ENCODE assay signal across 12 cellular contexts in the genomic region with DNA sequence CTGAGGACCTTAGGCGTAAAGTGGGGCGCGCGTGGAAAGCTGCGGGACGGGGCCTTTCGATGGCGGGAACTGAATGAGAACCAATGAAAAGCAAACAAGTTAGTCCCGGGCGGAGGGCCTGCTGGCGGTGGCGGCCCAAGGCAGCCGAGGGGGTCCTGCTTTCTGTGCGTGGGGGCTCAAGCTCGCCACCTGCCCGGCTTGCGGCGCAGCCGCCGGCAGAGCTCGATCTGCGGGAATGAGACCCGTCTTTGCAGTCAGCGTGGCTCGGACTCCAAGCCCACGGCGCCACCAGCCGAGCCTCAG. TPM values are rescaled to one million over a fixed set of nuclear protein-coding genes. Genes with fewer than 3 reads are reported as not detected.
DNase-seq lines count a peak whose midpoint lies in the region; ATAC-seq and TF ChIP-seq lines count a peak whose summit lies in the region.
"Had no signal": no experiment of that assay in that cellular context is flagged by ENCODE, and none has a peak within 500 bp of the region (broad histone marks: within the 10 kb centered on the region; RNA-seq: fewer than 3 reads in every experiment).

No MANE protein-coding gene starts in this region.

- H3K36me3 ChIP-seq in breast epithelium (no peaks in the 10 kb centered on the region), mesodermal cell (ENCODE audit: control insufficient read depth, insufficient read depth, low read length) (no peaks in the 10 kb centered on the region), tibial nerve (no peaks in the 10 kb centered on the region)

- no TSS peak for BruUV-seq in MCF 10A (replicated peaks; lab: Mats Ljungman, UMichigan)

- H3K27me3 ChIP-seq in breast epithelium (peaks cover 0 to 25% of the 10 kb centered on the region in 2 donors), tibial nerve (peaks cover 0 to 26% of the 10 kb centered on the region in 2 donors)

- intact Hi-C loops in breast epithelium (cut with DNase I; ENCODE audit: low total_unique reads) (no loop called here), MCF 10A (cut with micrococcal nuclease) (loop anchor here (5.0 kb wide), 1 partner anchor 472 kb away; no protein-coding TSS in a partner anchor)
- intact Hi-C loops in activated T-helper 1 cell treated with anti-CD3 and anti-CD28 coated beads, Interleukin-12 subunit alpha, Interleukin-12 subunit beta, Interleukin-2, Interleukin-4 antibody, amounts not matched to agents 30 ng/mL and 10 ng/mL and 1 ng/mL, durations not matched to agents 14 hours and 24 hours and 36 hours (cut with micrococcal nuclease) = loop anchor here (5.0 kb wide), 1 partner anchor 482 kb away; no protein-coding TSS in a partner anchor

- H3K4me1 Mint-ChIP-seq in MCF 10A (ENCODE audit: insufficient read depth, unreplicated experiment) = no peaks in the 10 kb centered on the region
- no peaks in the 10 kb centered on the region for H3K4me1 Mint-ChIP-seq in activated T-helper 1 cell treated with anti-CD3 and anti-CD28 coated beads, Interleukin-12 subunit alpha, Interleukin-12 subunit beta, Interleukin-2, Interleukin-4 antibody, amounts not matched to agents 30 ng/mL and 10 ng/mL and 1 ng/mL, durations not matched to agents 14 hours and 24 hours and 36 hours (ENCODE audit: low read depth)

- no peak overlapping the region for H3K27ac Mint-ChIP-seq in MCF 10A (ENCODE audit: low read depth, unreplicated experiment)
- H3K27ac Mint-ChIP-seq in activated T-helper 1 cell treated with anti-CD3 and anti-CD28 coated beads, Interleukin-12 subunit alpha, Interleukin-12 subunit beta, Interleukin-2, Interleukin-4 antibody, amounts not matched to agents 30 ng/mL and 10 ng/mL and 1 ng/mL, durations not matched to agents 14 hours and 24 hours and 36 hours = no peak overlapping the region
- H3K27ac Mint-ChIP-seq: activated T-helper 2 cell treated with anti-CD3 and anti-CD28 coated beads, Interferon-gamma antibody, Interleukin-2, Interleukin-4, amounts not matched to agents 10 μg/mL and 5 μg/mL and 100 μg/mL, durations not matched to agents 14 hours and 24 hours and 36 hours had no signal

- 5 to 6% methylated on average over 28 of the region's 28 CpGs for WGBS in mesodermal cell (ENCODE audit: insufficient coverage in 2 of 2), 2 experiments
- 14 to 41% methylated on average over 21 to 28 of the region's 28 CpGs for WGBS in tibial nerve, 2 donors

- no peak for TF ChIP-seq EP300 in tibial nerve (IDR thresholded peaks at IDR 0.05)

- no peaks in the 10 kb centered on the region for H3K36me3 Mint-ChIP-seq in MCF 10A (ENCODE audit: insufficient read depth, unreplicated experiment)
- H3K36me3 Mint-ChIP-seq in activated T-helper 1 cell treated with anti-CD3 and anti-CD28 coated beads, Interleukin-12 subunit alpha, Interleukin-12 subunit beta, Interleukin-2, Interleukin-4 antibody, amounts not matched to agents 30 ng/mL and 10 ng/mL and 1 ng/mL, durations not matched to agents 14 hours and 24 hours and 36 hours (ENCODE audit: low read depth) = no peaks in the 10 kb centered on the region

- DNase-seq in breast epithelium (ENCODE audit: low spot score in 2 of 2) = no peak
- no peak for DNase-seq in MCF 10A (ENCODE audit: unreplicated experiment)
- DNase-seq in choroid plexus epithelial cell (ENCODE audit: low read depth) = no peak
- no peak for DNase-seq in tibial nerve (ENCODE audit: low spot score in 2 of 2)
- no peak for DNase-seq in islet precursor cell
- no peak for DNase-seq in activated T-helper 1 cell treated with anti-CD3 and anti-CD28 coated beads, Interleukin-12 subunit alpha, Interleukin-12 subunit beta, Interleukin-2, Interleukin-4 antibody, amounts not matched to agents 30 ng/mL and 10 ng/mL and 1 ng/mL, durations not matched to agents 14 hours and 24 hours and 36 hours (ENCODE audit: low spot score)
- DNase-seq: T-helper 1 cell had no signal

- H3K9me3 ChIP-seq in breast epithelium (no peaks in the 10 kb centered on the region), mesodermal cell (ENCODE audit: control insufficient read depth, low read length) (no peaks in the 10 kb centered on the region), tibial nerve (no peaks in the 10 kb centered on the region)

- POLR2A ChIA-PET in MCF 10A (lab: Yijun Ruan, JAX) = no interaction called here

- H3K4me3 ChIP-seq in breast epithelium (peak overlapping the region; percentile 64 to 85 (median 81)), choroid plexus epithelial cell (ENCODE audit: low read depth, low read length) (peak overlapping the region; percentile 58), mesodermal cell (ENCODE audit: extremely low read depth, insufficient read depth, low read length, poor library complexity, severe bottlenecking) (peak overlapping the region; percentile 37), tibial nerve (peak overlapping the region; percentile 45 to 69 (median 56))

- H3K27ac ChIP-seq in breast epithelium (peak overlapping the region; percentile 65 to 84), mesodermal cell (ENCODE audit: low read depth, low read length, severe bottlenecking) (no peak overlapping the region), tibial nerve (peak overlapping the region in 3 of 4 donors; percentile 55 to 71 (median 61))
- H3K27ac ChIP-seq: epithelial cell of prostate, HL-60 had no signal

- no peaks in the 10 kb centered on the region for H3K9me3 Mint-ChIP-seq in MCF 10A (ENCODE audit: unreplicated experiment)
- no peaks in the 10 kb centered on the region for H3K9me3 Mint-ChIP-seq in activated T-helper 1 cell treated with anti-CD3 and anti-CD28 coated beads, Interleukin-12 subunit alpha, Interleukin-12 subunit beta, Interleukin-2, Interleukin-4 antibody, amounts not matched to agents 30 ng/mL and 10 ng/mL and 1 ng/mL, durations not matched to agents 14 hours and 24 hours and 36 hours
- H3K9me3 Mint-ChIP-seq: activated T-helper 2 cell treated with anti-CD3 and anti-CD28 coated beads, Interferon-gamma antibody, Interleukin-2, Interleukin-4, amounts not matched to agents 10 μg/mL and 5 μg/mL and 100 μg/mL, durations not matched to agents 14 hours and 24 hours and 36 hours had no signal

- H3K4me1 ChIP-seq in breast epithelium (no peaks in the 10 kb centered on the region), mesodermal cell (ENCODE audit: control insufficient read depth, insufficient read depth, low read length, poor library complexity, severe bottlenecking) (peaks cover 24% of the 10 kb centered on the region), tibial nerve (peaks cover 0 to 51% (median 0%) of the 10 kb centered on the region in 4 donors)

- no peak for TF ChIP-seq CTCF in breast epithelium (IDR thresholded peaks at IDR 0.05)
- no peak for TF ChIP-seq CTCF in MCF 10A (IDR thresholded peaks at IDR 0.05; ENCODE audit: unreplicated experiment)
- TF ChIP-seq CTCF in choroid plexus epithelial cell (conservative IDR thresholded peaks at IDR 0.05; ENCODE audit: low read depth, low read length) = no peak
- no peak for TF ChIP-seq CTCF in tibial nerve (IDR thresholded peaks at IDR 0.05)

- TF ChIP-seq POLR2A in breast epithelium (IDR thresholded peaks at IDR 0.05) = no peak
- TF ChIP-seq POLR2A in tibial nerve (IDR thresholded peaks at IDR 0.05) = no peak

- peaks cover 7% of the 10 kb centered on the region for H3K27me3 Mint-ChIP-seq in MCF 10A (ENCODE audit: insufficient read depth, unreplicated experiment)
- peaks cover 27% of the 10 kb centered on the region for H3K27me3 Mint-ChIP-seq in activated T-helper 1 cell treated with anti-CD3 and anti-CD28 coated beads, Interleukin-12 subunit alpha, Interleukin-12 subunit beta, Interleukin-2, Interleukin-4 antibody, amounts not matched to agents 30 ng/mL and 10 ng/mL and 1 ng/mL, durations not matched to agents 14 hours and 24 hours and 36 hours (ENCODE audit: insufficient read depth)

- CTCF ChIA-PET in MCF 10A (lab: Yijun Ruan, JAX) = interaction anchor here (0.8 kb wide), 1 partner anchor 473 kb away, joined by 3 read pairs; no protein-coding TSS in a partner anchor

- H3K4me3 Mint-ChIP-seq in MCF 10A (ENCODE audit: unreplicated experiment) = no peak overlapping the region
- no peak overlapping the region for H3K4me3 Mint-ChIP-seq in activated T-helper 1 cell treated with anti-CD3 and anti-CD28 coated beads, Interleukin-12 subunit alpha, Interleukin-12 subunit beta, Interleukin-2, Interleukin-4 antibody, amounts not matched to agents 30 ng/mL and 10 ng/mL and 1 ng/mL, durations not matched to agents 14 hours and 24 hours and 36 hours

- ATAC-seq in GM21423 (IDR thresholded peaks at IDR 0.05; ENCODE audit: unreplicated experiment) = no peak

RNA-seq across cellular contexts. Expression of gene CXCL12, which starts 0.5 kb away (rescaled TPM):
- 100 to 1,000 TPM in 2 of 3 donors, 10 to 100 TPM in 1; 66.4 to 164 (median 103) TPM for total RNA-seq in breast epithelium
- not detected in 2 replicates for total RNA-seq in MCF 10A (2022)
- 18.4 TPM for polyA plus RNA-seq in mesodermal cell (2013, experiment 1 of 2)
- polyA plus RNA-seq in mesodermal cell (2013, experiment 2 of 2) = 19.9 TPM
- 100 to 1,000 TPM in 1 of 4 donors, 10 to 100 TPM in 3; 35.0 to 119 (median 86.4) TPM for total RNA-seq in tibial nerve
- total RNA-seq in activated T-helper 1 cell treated with anti-CD3 and anti-CD28 coated beads, Interleukin-12 subunit alpha, Interleukin-12 subunit beta, Interleukin-2, Interleukin-4 antibody, amounts not matched to agents 30 ng/mL and 10 ng/mL and 1 ng/mL, durations not matched to agents 14 hours and 24 hours and 36 hours = not detected in 2 replicates
- total RNA-seq: activated T-helper 2 cell treated with anti-CD3 and anti-CD28 coated beads, Interferon-gamma antibody, Interleukin-2, Interleukin-4, amounts not matched to agents 10 μg/mL and 5 μg/mL and 100 μg/mL, durations not matched to agents 14 hours and 24 hours and 36 hours had no signal

Comparison
In these comparisons a context has a peak if more than half of its experiments do, and no peak if none do; other contexts are left out.
1. RNA of gene CXCL12, which starts 0.5 kb away (total RNA-seq): 66.4 to 164 TPM in breast epithelium and 35.0 to 119 TPM in tibial nerve; not detected in activated T-helper 1 cell treated with anti-CD3 and anti-CD28 coated beads, Interleukin-12 subunit alpha, Interleukin-12 subunit beta, Interleukin-2, Interleukin-4 antibody, amounts not matched to agents 30 ng/mL and 10 ng/mL and 1 ng/mL, durations not matched to agents 14 hours and 24 hours and 36 hours and not detected in MCF 10A; every median in the first group is over 10 times any median in the second.
2. Peak in every context shown above with its lines, with median percentiles within 50 percentile points of each other: H3K4me3 ChIP-seq.